ENCODE assay signal across 12 cellular contexts in genomic region chr2:15223887-15224286, GRCh38.
DNase-seq lines count a peak whose midpoint lies in the region; ATAC-seq and TF ChIP-seq lines count a peak whose summit lies in the region.
"Had no signal": no experiment of that assay in that cellular context is flagged by ENCODE, and none has a peak within 500 bp of the region (broad histone marks: within the 10 kb centered on the region; RNA-seq: fewer than 3 reads in every experiment).

No MANE protein-coding gene starts in this region.

- peaks cover 21% of the 10 kb centered on the region for H3K36me3 Mint-ChIP-seq in chondrocyte (ENCODE audit: low read depth)

- H3K27ac ChIP-seq in psoas muscle: no peak overlapping the region
- H3K27ac ChIP-seq: parathyroid adenoma had no signal

- intact Hi-C loops in psoas muscle (cut with DNase I): no loop called here

- H3K4me3 Mint-ChIP-seq in chondrocyte (ENCODE audit: unreplicated experiment): no peak overlapping the region
- H3K4me3 Mint-ChIP-seq: activated CD8-positive, alpha-beta T cell treated with anti-CD3 and anti-CD28 coated beads for 36 hours; central memory CD8-positive, alpha-beta T cell had no signal

- peaks cover 2% of the 10 kb centered on the region for H3K4me1 Mint-ChIP-seq in chondrocyte (ENCODE audit: low read depth)
- H3K4me1 Mint-ChIP-seq: central memory CD8-positive, alpha-beta T cell had no signal

- peaks cover 0 to 7% of the 10 kb centered on the region in 2 donors for H3K36me3 ChIP-seq in psoas muscle (ENCODE audit: insufficient read depth in 1 of 2, low read depth in 1 of 2)

- peaks cover 8% of the 10 kb centered on the region for H3K9me3 Mint-ChIP-seq in chondrocyte (ENCODE audit: low read depth)
- H3K9me3 Mint-ChIP-seq: activated CD8-positive, alpha-beta T cell treated with anti-CD3 and anti-CD28 coated beads for 36 hours; central memory CD8-positive, alpha-beta T cell had no signal

- no peaks in the 10 kb centered on the region for H3K27me3 Mint-ChIP-seq in chondrocyte (ENCODE audit: low read depth)
- H3K27me3 Mint-ChIP-seq: activated CD8-positive, alpha-beta T cell treated with anti-CD3 and anti-CD28 coated beads for 36 hours; central memory CD8-positive, alpha-beta T cell had no signal

- H3K4me3 ChIP-seq in psoas muscle: no peak overlapping the region

- H3K27me3 ChIP-seq in psoas muscle (ENCODE audit: insufficient read depth in 3 of 3, low read length in 2 of 3): no peaks in the 10 kb centered on the region

- TF ChIP-seq CTCF in psoas muscle (IDR thresholded peaks at IDR 0.05): no peak
- no peak for TF ChIP-seq CTCF in chondrocyte (IDR thresholded peaks at IDR 0.05)

- H3K27ac Mint-ChIP-seq in chondrocyte (ENCODE audit: unreplicated experiment): no peak overlapping the region
- H3K27ac Mint-ChIP-seq: activated CD8-positive, alpha-beta T cell treated with anti-CD3 and anti-CD28 coated beads for 36 hours had no signal

- H3K4me1 ChIP-seq in psoas muscle: no peaks in the 10 kb centered on the region
- H3K4me1 ChIP-seq: parathyroid adenoma had no signal

- 72 to 77% (median 75%) methylated on average over 3 of the region's 3 CpGs for WGBS in psoas muscle, 3 donors

- DNase-seq in AG08395 (ENCODE audit: low spot score): peak; percentile 86
- DNase-seq in SW480 (ENCODE audit: low spot score): peak; percentile 8
- peak; percentile 88 for DNase-seq in foreskin melanocyte
- no peak for DNase-seq in cortex of kidney (lab: John Stamatoyannopoulos, UW)
- no peak for DNase-seq in psoas muscle
- no peak for DNase-seq in chondrocyte (ENCODE audit: low spot score)
- DNase-seq: activated CD8-positive, alpha-beta T cell treated with anti-CD3 and anti-CD28 coated beads for 36 hours; NCI-H1436 treated with DMSO at 0.1 percent for 48 hours had no signal

- H3K9me3 ChIP-seq in psoas muscle: no peaks in the 10 kb centered on the region

- ATAC-seq in HG02623 (IDR thresholded peaks at IDR 0.05; ENCODE audit: unreplicated experiment) (peak; percentile 41), psoas muscle (no peak), HG03108 (IDR thresholded peaks at IDR 0.05; ENCODE audit: unreplicated experiment) (no peak)
- ATAC-seq: activated CD8-positive, alpha-beta T cell treated with anti-CD3 and anti-CD28 coated beads for 36 hours had no signal

Comparison
In these comparisons a context has a peak if more than half of its experiments do, and no peak if none do; other contexts are left out.
1. DNase-seq: peak in AG08395 (single experiment), SW480 (single experiment) and foreskin melanocyte (single experiment); none in cortex of kidney (single experiment), psoas muscle (0 of 2) and chondrocyte (single experiment).